8 cellular contexts compared by ENCODE assay signal in genomic region chr2:231800493-231801091, GRCh38. TPM values are rescaled to one million over a fixed set of nuclear protein-coding genes. Genes with fewer than 3 reads are reported as not detected.
A peak's percentile ranks its signal among the peaks of the same experiment; 100 is the strongest.
DNase-seq lines count a peak whose midpoint lies in the region; ATAC-seq, FAIRE-seq and TF ChIP-seq lines count a peak whose summit lies in the region.

No MANE protein-coding gene starts in this region.

- H3K4me3 ChIP-seq in keratinocyte (ENCODE audit: control insufficient read depth in 2 of 3, extremely low read depth in 1 of 3, insufficient read depth in 2 of 3, low read depth in 1 of 3, low read length in 3 of 3) (no peak overlapping the region), stomach (no peak overlapping the region)

- no peak overlapping the region for H3K4me2 ChIP-seq in keratinocyte (ENCODE audit: control insufficient read depth, extremely low read depth, insufficient read depth, low read depth, low read length)

- H3K27ac Mint-ChIP-seq in activated naive CD8-positive, alpha-beta T cell treated with anti-CD3 and anti-CD28 coated beads, Interleukin-2, amount 50 U/mL, for 24 hours = no peak overlapping the region

- peaks cover 40% of the 10 kb centered on the region for H3K36me3 Mint-ChIP-seq in activated naive CD8-positive, alpha-beta T cell treated with anti-CD3 and anti-CD28 coated beads, Interleukin-2, amount 50 U/mL, for 24 hours (ENCODE audit: low read depth)

- no peaks in the 10 kb centered on the region for H3K9me3 ChIP-seq in keratinocyte (ENCODE audit: control insufficient read depth, low read depth, low read length)
- no peaks in the 10 kb centered on the region for H3K9me3 ChIP-seq in stomach

- no peaks in the 10 kb centered on the region for H3K9me3 Mint-ChIP-seq in activated naive CD8-positive, alpha-beta T cell treated with anti-CD3 and anti-CD28 coated beads, Interleukin-2, amount 50 U/mL, for 24 hours

- H2AFZ ChIP-seq in keratinocyte (ENCODE audit: control insufficient read depth, low read length) = no peak overlapping the region

- no peaks in the 10 kb centered on the region for H3K9me1 ChIP-seq in keratinocyte (ENCODE audit: control insufficient read depth, extremely low read depth, insufficient read depth, low read length)

- FAIRE-seq in keratinocyte (lab: Jason Lieb, UNC) = no peak

- no peak overlapping the region for H3K9ac ChIP-seq in keratinocyte (ENCODE audit: control insufficient read depth, extremely low read depth, insufficient read depth, low read length)

- H3K27ac ChIP-seq in keratinocyte (ENCODE audit: control insufficient read depth, insufficient read depth, low read length) (no peak overlapping the region), stomach (no peak overlapping the region)

- H3K36me3 ChIP-seq in keratinocyte (ENCODE audit: control insufficient read depth in 2 of 2, extremely low read depth in 1 of 2, insufficient read depth in 2 of 2, low read length in 2 of 2) (peaks cover 21 to 41% of the 10 kb centered on the region in 2 experiments), stomach (peaks cover 49 to 100% (median 88%) of the 10 kb centered on the region in 4 donors)

- peaks cover 3% of the 10 kb centered on the region for H3K4me1 Mint-ChIP-seq in activated naive CD8-positive, alpha-beta T cell treated with anti-CD3 and anti-CD28 coated beads, Interleukin-2, amount 50 U/mL, for 24 hours

- H3K4me1 ChIP-seq in keratinocyte (ENCODE audit: control insufficient read depth, extremely low read depth, insufficient read depth, low read length) (peaks cover under 1% of the 10 kb centered on the region), stomach (peaks cover 0 to 18% (median 6%) of the 10 kb centered on the region in 4 donors)

- TF ChIP-seq CTCF in keratinocyte (optimal IDR thresholded peaks at IDR 0.05 in 1 of 3, IDR thresholded peaks at IDR 0.05 in 1 of 3, conservative IDR thresholded peaks at IDR 0.05 in 1 of 3; ENCODE audit: extremely low read depth in 1 of 3, insufficient read depth in 2 of 3, low read length in 3 of 3) = peak; percentile 67 to 81 (median 73)
- TF ChIP-seq CTCF in stomach (IDR thresholded peaks at IDR 0.05) = peak in 4 of 7 experiments; percentile 37 to 57 (median 54)

- TF ChIP-seq POLR2A in stomach (IDR thresholded peaks at IDR 0.05) = no peak

- peaks cover 7% of the 10 kb centered on the region for H3K79me2 ChIP-seq in keratinocyte (ENCODE audit: control insufficient read depth, insufficient read depth, low read length)

- peaks cover 2% of the 10 kb centered on the region for H4K20me1 ChIP-seq in keratinocyte (ENCODE audit: control insufficient read depth, extremely low read depth, insufficient read depth, low read length)

- no peak for TF ChIP-seq EP300 in stomach (IDR thresholded peaks at IDR 0.05)

- intact Hi-C loops in stomach (cut with DNase I; ENCODE audit: low total_unique reads) = no loop called here

- ATAC-seq in activated naive CD8-positive, alpha-beta T cell treated with anti-CD3 and anti-CD28 coated beads, Interleukin-2, amount 50 U/mL, for 24 hours = peak; percentile 66
- no peak for ATAC-seq in HG02588 (IDR thresholded peaks at IDR 0.05; ENCODE audit: unreplicated experiment)

- DNase-seq in activated CD4-positive, alpha-beta T cell treated with anti-CD3 and anti-CD28 coated beads for 24 hours (ENCODE audit: low read depth in 2 of 2) = peak; percentile 15 to 38
- DNase-seq in activated CD4-positive, alpha-beta T cell treated with anti-CD3 and anti-CD28 coated beads for 1 hour = no peak
- DNase-seq in NCI-H526 treated with DMSO at 0.1 percent for 48 hours (lab: John Stamatoyannopoulos, UW) (peak; percentile 4), keratinocyte (ENCODE audit: low read depth, low spot score) (no peak), stomach (peak; percentile 50), putamen (ENCODE audit: low spot score) (no peak)
- peak; percentile 56 for DNase-seq in activated naive CD8-positive, alpha-beta T cell treated with anti-CD3 and anti-CD28 coated beads, Interleukin-2, amount 50 U/mL, for 24 hours

- H3K27me3 Mint-ChIP-seq in activated naive CD8-positive, alpha-beta T cell treated with anti-CD3 and anti-CD28 coated beads, Interleukin-2, amount 50 U/mL, for 24 hours = no peaks in the 10 kb centered on the region

- dilution Hi-C loops in keratinocyte (cut with MboI; ENCODE audit: extremely low pct_ligation_motif_present, low sequenced_read_pairs) = no loop called here

- H3K27me3 ChIP-seq in keratinocyte (ENCODE audit: control insufficient read depth, extremely low read depth, insufficient read depth, low read length) (no peaks in the 10 kb centered on the region), stomach (no peaks in the 10 kb centered on the region)

- 31 to 46% (median 38%) methylated on average over 6 of the region's 6 CpGs for WGBS in stomach, 5 donors

- H3K4me3 Mint-ChIP-seq in activated naive CD8-positive, alpha-beta T cell treated with anti-CD3 and anti-CD28 coated beads, Interleukin-2, amount 50 U/mL, for 24 hours = no peak overlapping the region

RNA-seq across cellular contexts. Expression of gene COPS7B, which starts 14.3 kb away (rescaled TPM):
- polyA plus RNA-seq in keratinocyte = 45.9 to 62.2 TPM (median 53.3 TPM) in 3 replicates
- 42.3 TPM for polyA plus RNA-seq in keratinocyte (2011; ENCODE audit: low read depth)
- 32.0 and 39.4 TPM in 2 replicates for polyA plus RNA-seq in keratinocyte (2011; cell fraction: cytosol; rRNA removed)
- polyA plus RNA-seq in keratinocyte (2011; cell fraction: nucleus; rRNA removed) = 125 and 141 TPM in 2 replicates
- 21.5 and 31.1 TPM in 2 replicates for polyA plus RNA-seq in keratinocyte (2012; ENCODE audit: low replicate concordance)
- 29.4 to 39.3 TPM (median 31.3 TPM) in 3 replicates for polyA minus RNA-seq in keratinocyte
- 24.7 TPM for polyA minus RNA-seq in keratinocyte (2011; cell fraction: cytosol; rRNA and poly(A)+ RNA removed)
- 18.0 and 28.2 TPM in 2 replicates for polyA minus RNA-seq in keratinocyte (2011; cell fraction: nucleus; rRNA and poly(A)+ RNA removed)
- total RNA-seq in stomach = 10 to 100 TPM in 4 of 5 donors, 1 to 10 TPM in 1; 2.3 to 89.3 (median 28.1) TPM
- 10 to 100 TPM; 13.1 to 20.0 (median 14.8) TPM for polyA plus RNA-seq in stomach

RNA-seq across cellular contexts. Expression of gene PDE6D, which starts 19.5 kb away (rescaled TPM):
- polyA plus RNA-seq in keratinocyte (24.5 to 33.6 TPM (median 31.6 TPM) in 3 replicates), stomach (10 to 100 TPM; 24.1 to 29.4 (median 25.4) TPM)
- polyA plus RNA-seq in keratinocyte (2011; ENCODE audit: low read depth) = 5.3 TPM
- polyA plus RNA-seq in keratinocyte (2011; cell fraction: cytosol; rRNA removed) = 27.3 and 43.9 TPM in 2 replicates
- polyA plus RNA-seq in keratinocyte (2011; cell fraction: nucleus; rRNA removed) = 15.9 and 17.9 TPM in 2 replicates
- polyA plus RNA-seq in keratinocyte (2012; ENCODE audit: low replicate concordance) = 12.9 and 18.9 TPM in 2 replicates
- 9.2 to 12.4 TPM (median 12.1 TPM) in 3 replicates for polyA minus RNA-seq in keratinocyte
- polyA minus RNA-seq in keratinocyte (2011; cell fraction: cytosol; rRNA and poly(A)+ RNA removed) = 9.8 TPM
- polyA minus RNA-seq in keratinocyte (2011; cell fraction: nucleus; rRNA and poly(A)+ RNA removed) = 2.3 and 7.1 TPM in 2 replicates
- 10 to 100 TPM in 3 of 5 donors, 1 to 10 TPM in 1, not detected in 1; 1.7 to 27.8 (median 21.2) TPM for total RNA-seq in stomach

Comparison
In these comparisons a context has a peak if more than half of its experiments do, and no peak if none do; other contexts are left out.
1. DNase-seq: peak in activated CD4-positive, alpha-beta T cell treated with anti-CD3 and anti-CD28 coated beads for 24 hours (2 of 2), NCI-H526 treated with DMSO at 0.1 percent for 48 hours (single experiment), activated naive CD8-positive, alpha-beta T cell treated with anti-CD3 and anti-CD28 coated beads, Interleukin-2, amount 50 U/mL, for 24 hours (single experiment) and stomach (single experiment); none in activated CD4-positive, alpha-beta T cell treated with anti-CD3 and anti-CD28 coated beads for 1 hour (single experiment), keratinocyte (single experiment) and putamen (single experiment).